Comparison of ENCODE assay signal across 1 cellular context in genomic region chr9:136011703-136012496, GRCh38.
TF ChIP-seq lines count a peak whose summit lies in the region.

No MANE protein-coding gene starts in this region.

TF ChIP-seq in HepG2, 621 proteins besides CTCF, POLR2A, EP300 and RAD21 (continued from another document and continues in another):
- TF ChIP-seq DRAP1 (CRISPR knock-in tag; IDR thresholded peaks at IDR 0.05) (peak; percentile 83), TRAFD1 (CRISPR knock-in tag; IDR thresholded peaks at IDR 0.05; ENCODE audit: borderline replicate concordance) (peak; percentile 92; the same call in 1 of the 2 replicates), GPBP1L1 (CRISPR knock-in tag; IDR thresholded peaks at IDR 0.05) (no peak), ZNF101 (CRISPR knock-in tag; IDR thresholded peaks at IDR 0.05; ENCODE audit: borderline replicate concordance, low read depth) (peak; percentile 96; the same call in 1 of the 2 replicates), TAF1 (CRISPR knock-in tag; IDR thresholded peaks at IDR 0.05) (peak; percentile 61; the same call in 1 of the 2 replicates), ARNTL (CRISPR knock-in tag; IDR thresholded peaks at IDR 0.05) (peak; percentile 99), HOMEZ (CRISPR knock-in tag; IDR thresholded peaks at IDR 0.05; ENCODE audit: low read depth) (no peak; the same call in 1 of the 2 replicates), ZNF776 (CRISPR knock-in tag; IDR thresholded peaks at IDR 0.05) (peak; percentile 86; the same call in 1 of the 2 replicates), ZNF503 (CRISPR knock-in tag; IDR thresholded peaks at IDR 0.05) (peak; percentile 78; the same call in 1 of the 2 replicates), ZNF44 (CRISPR knock-in tag; IDR thresholded peaks at IDR 0.05) (peak; percentile 92; the same call in 1 of the 2 replicates), TFDP1 (CRISPR knock-in tag; IDR thresholded peaks at IDR 0.05; ENCODE audit: borderline replicate concordance) (peak; percentile 86), RBFOX2 (IDR thresholded peaks at IDR 0.05; ENCODE audit: low read depth, low read length) (peak; percentile 92), MXD1 (CRISPR knock-in tag; IDR thresholded peaks at IDR 0.05) (peak; percentile 98), SMAD3 (CRISPR knock-in tag; IDR thresholded peaks at IDR 0.05) (peak; percentile 93), ZNF331 (CRISPR knock-in tag; IDR thresholded peaks at IDR 0.05) (peak; percentile 87; the same call in 1 of the 2 replicates), ZNF678 (CRISPR knock-in tag; IDR thresholded peaks at IDR 0.05) (peak; percentile 89; the same call in 1 of the 2 replicates), NFE2L1 (CRISPR knock-in tag; IDR thresholded peaks at IDR 0.05; ENCODE audit: borderline replicate concordance) (peak; percentile 41), CREM (IDR thresholded peaks at IDR 0.05) (no peak; the same call in none of the 2 replicates), CREM (CRISPR knock-in tag; IDR thresholded peaks at IDR 0.05) (no peak), ZSCAN30 (CRISPR knock-in tag; IDR thresholded peaks at IDR 0.05) (no peak), ZGPAT (CRISPR knock-in tag; IDR thresholded peaks at IDR 0.05) (peak; percentile 99), ERF (CRISPR knock-in tag; IDR thresholded peaks at IDR 0.05) (peak; percentile 98), NKX3-1 (CRISPR knock-in tag; IDR thresholded peaks at IDR 0.05) (0 out of 2 replicates have a peak, but pooled peaks have one; percentile 28), ZNF3 (CRISPR knock-in tag; IDR thresholded peaks at IDR 0.05) (no peak), ZUFSP (CRISPR knock-in tag; IDR thresholded peaks at IDR 0.05; ENCODE audit: borderline replicate concordance) (no peak), GATAD2A (CRISPR knock-in tag; IDR thresholded peaks at IDR 0.05) (peak; percentile 95), ZNF883 (CRISPR knock-in tag; IDR thresholded peaks at IDR 0.05; ENCODE audit: not compliant biosample characterization) (peak; percentile 96), KMT2A (CRISPR knock-in tag; IDR thresholded peaks at IDR 0.05) (peak; percentile 64), ZNF446 (CRISPR knock-in tag; IDR thresholded peaks at IDR 0.05) (peak; percentile 52; the same call in 1 of the 2 replicates), ZNF747 (CRISPR knock-in tag; IDR thresholded peaks at IDR 0.05; ENCODE audit: borderline replicate concordance) (peak; percentile 97), ZNF354B (CRISPR knock-in tag; IDR thresholded peaks at IDR 0.05) (peak; percentile 81; the same call in 1 of the 2 replicates), PTBP1 (IDR thresholded peaks at IDR 0.05; ENCODE audit: low read depth, low read length, poor library complexity, severe bottlenecking) (peak; percentile 88), ZNF143 (CRISPR knock-in tag; IDR thresholded peaks at IDR 0.05) (peak; percentile 77), ZFP37 (CRISPR knock-in tag; IDR thresholded peaks at IDR 0.05; ENCODE audit: borderline replicate concordance) (peak; percentile 88), ZNF142 (CRISPR knock-in tag; IDR thresholded peaks at IDR 0.05) (peak; percentile 44; the same call in 1 of the 2 replicates), NFYC (CRISPR knock-in tag; IDR thresholded peaks at IDR 0.05) (peak; percentile 36; the same call in 1 of the 2 replicates), ZBTB26 (CRISPR knock-in tag; IDR thresholded peaks at IDR 0.05; ENCODE audit: borderline replicate concordance) (peak; percentile 88; the same call in 1 of the 2 replicates), ZNF83 (CRISPR knock-in tag; IDR thresholded peaks at IDR 0.05; ENCODE audit: borderline replicate concordance) (no peak; the same call in 1 of the 2 replicates), MTF2 (CRISPR knock-in tag; IDR thresholded peaks at IDR 0.05; ENCODE audit: borderline replicate concordance) (no peak), HNRNPH1 (optimal IDR thresholded peaks at IDR 0.05; ENCODE audit: low read depth, low read length) (peak; percentile 33), SIX1 (CRISPR knock-in tag; IDR thresholded peaks at IDR 0.05; ENCODE audit: borderline replicate concordance) (peak; percentile 77), ZMYM3 (CRISPR knock-in tag; IDR thresholded peaks at IDR 0.05) (peak; percentile 84)
